Comparison of ENCODE assay signal across 1 cellular context in genomic region chr1:58815680-58816071, GRCh38.
TF ChIP-seq lines count a peak whose summit lies in the region.

No MANE protein-coding gene starts in this region.

TF ChIP-seq in HepG2, 621 proteins besides CTCF, POLR2A, EP300 and RAD21 (continued from another document):
- TF ChIP-seq, protein P1, sequence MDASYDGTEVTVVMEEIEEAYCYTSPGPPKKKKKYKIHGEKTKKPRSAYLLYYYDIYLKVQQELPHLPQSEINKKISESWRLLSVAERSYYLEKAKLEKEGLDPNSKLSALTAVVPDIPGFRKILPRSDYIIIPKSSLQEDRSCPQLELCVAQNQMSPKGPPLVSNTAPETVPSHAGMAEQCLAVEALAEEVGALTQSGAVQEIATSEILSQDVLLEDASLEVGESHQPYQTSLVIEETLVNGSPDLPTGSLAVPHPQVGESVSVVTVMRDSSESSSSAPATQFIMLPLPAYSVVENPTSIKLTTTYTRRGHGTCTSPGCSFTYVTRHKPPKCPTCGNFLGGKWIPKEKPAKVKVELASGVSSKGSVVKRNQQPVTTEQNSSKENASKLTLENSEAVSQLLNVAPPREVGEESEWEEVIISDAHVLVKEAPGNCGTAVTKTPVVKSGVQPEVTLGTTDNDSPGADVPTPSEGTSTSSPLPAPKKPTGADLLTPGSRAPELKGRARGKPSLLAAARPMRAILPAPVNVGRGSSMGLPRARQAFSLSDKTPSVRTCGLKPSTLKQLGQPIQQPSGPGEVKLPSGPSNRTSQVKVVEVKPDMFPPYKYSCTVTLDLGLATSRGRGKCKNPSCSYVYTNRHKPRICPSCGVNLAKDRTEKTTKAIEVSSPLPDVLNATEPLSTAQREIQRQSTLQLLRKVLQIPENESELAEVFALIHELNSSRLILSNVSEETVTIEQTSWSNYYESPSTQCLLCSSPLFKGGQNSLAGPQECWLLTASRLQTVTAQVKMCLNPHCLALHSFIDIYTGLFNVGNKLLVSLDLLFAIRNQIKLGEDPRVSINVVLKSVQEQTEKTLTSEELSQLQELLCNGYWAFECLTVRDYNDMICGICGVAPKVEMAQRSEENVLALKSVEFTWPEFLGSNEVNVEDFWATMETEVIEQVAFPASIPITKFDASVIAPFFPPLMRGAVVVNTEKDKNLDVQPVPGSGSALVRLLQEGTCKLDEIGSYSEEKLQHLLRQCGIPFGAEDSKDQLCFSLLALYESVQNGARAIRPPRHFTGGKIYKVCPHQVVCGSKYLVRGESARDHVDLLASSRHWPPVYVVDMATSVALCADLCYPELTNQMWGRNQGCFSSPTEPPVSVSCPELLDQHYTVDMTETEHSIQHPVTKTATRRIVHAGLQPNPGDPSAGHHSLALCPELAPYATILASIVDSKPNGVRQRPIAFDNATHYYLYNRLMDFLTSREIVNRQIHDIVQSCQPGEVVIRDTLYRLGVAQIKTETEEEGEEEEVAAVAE (CRISPR knock-in tag; IDR thresholded peaks at IDR 0.05; ENCODE audit: borderline replicate concordance), result peak; percentile 51; the same call in 1 of the 2 replicates
- TF ChIP-seq STAG1 (CRISPR knock-in tag; IDR thresholded peaks at IDR 0.05), result peak; percentile 20; the same call in 1 of the 2 replicates
- TF ChIP-seq MXI1 (IDR thresholded peaks at IDR 0.05; ENCODE audit: borderline replicate concordance, low read depth, low read length), result 0 out of 3 replicates have a peak, but pooled peaks have one; percentile 6
- TF ChIP-seq ZNF670 (CRISPR knock-in tag; IDR thresholded peaks at IDR 0.05; ENCODE audit: borderline replicate concordance), result 0 out of 2 replicates have a peak, but pooled peaks have one; percentile 11
- TF ChIP-seq E2F1 (CRISPR knock-in tag; IDR thresholded peaks at IDR 0.05), result peak; percentile 29; the same call in 1 of the 2 replicates
- TF ChIP-seq GABPA (IDR thresholded peaks at IDR 0.05; ENCODE audit: low read depth, low read length), result no peak
- peak; percentile 11; the same call in 1 of the 2 replicates for TF ChIP-seq GABPA (CRISPR knock-in tag; IDR thresholded peaks at IDR 0.05; ENCODE audit: low read depth)
- no peak for TF ChIP-seq ZNF124 (CRISPR knock-in tag; IDR thresholded peaks at IDR 0.05)
- no peak for TF ChIP-seq HMG20A (CRISPR knock-in tag; IDR thresholded peaks at IDR 0.05; ENCODE audit: borderline replicate concordance)
- TF ChIP-seq BATF2 (CRISPR knock-in tag; IDR thresholded peaks at IDR 0.05), result no peak
- 0 out of 2 replicates have a peak, but pooled peaks have one; percentile 4 for TF ChIP-seq PRDM15 (CRISPR knock-in tag; IDR thresholded peaks at IDR 0.05)
- 0 out of 2 replicates have a peak, but pooled peaks have one; percentile 19 for TF ChIP-seq DMAP1 (CRISPR knock-in tag; IDR thresholded peaks at IDR 0.05)
- TF ChIP-seq TEAD3 (CRISPR knock-in tag; optimal IDR thresholded peaks at IDR 0.05; ENCODE audit: borderline replicate concordance), result peak; percentile 84
- TF ChIP-seq NAIF1 (CRISPR knock-in tag; IDR thresholded peaks at IDR 0.05; ENCODE audit: borderline replicate concordance), result 0 out of 2 replicates have a peak, but pooled peaks have one; percentile 27
